Comparison of ENCODE assay signal across 8 cellular contexts in genomic region chr6:33313709-33314514, GRCh38. TPM values are rescaled to one million over a fixed set of nuclear protein-coding genes. Genes with fewer than 3 reads are reported as not detected.
DNase-seq lines count a peak whose midpoint lies in the region; ATAC-seq lines count a peak whose summit lies in the region.

Gene TAPBP, minus strand, starts transcription at chr6:33314078. Its CDS starts 37 bp downstream, at chr6:33314041.

- in situ Hi-C loops in HAP-1 (cut with MboI; ENCODE audit: low sequenced_read_pairs): no loop called here

- peaks cover 55% of the 10 kb centered on the region for H3K4me1 Mint-ChIP-seq in activated CD4-positive, alpha-beta T cell treated with anti-CD3 and anti-CD28 coated beads for 36 hours

- peak within 1 kb of the TSS; percentile 99 for H3K4me3 Mint-ChIP-seq in activated CD4-positive, alpha-beta T cell treated with anti-CD3 and anti-CD28 coated beads for 36 hours

- H3K9ac ChIP-seq in ES-I3 (ENCODE audit: low read depth, low read length): peak within 1 kb of the TSS; percentile 85

- CTCF ChIA-PET in activated CD4-positive, alpha-beta T cell treated with anti-CD3 and anti-CD28 coated beads for 36 hours (lab: Charles Lee): interaction anchor here (1.0 kb wide), 1 partner anchor 15 kb away, joined by 3 read pairs; the partner anchor contains the start of gene RGL2

- no peaks in the 10 kb centered on the region for H3K27me3 ChIP-seq in HAP-1 (ENCODE audit: low read depth)

- H3K9me3 Mint-ChIP-seq in activated CD4-positive, alpha-beta T cell treated with anti-CD3 and anti-CD28 coated beads for 36 hours (ENCODE audit: low read depth): no peaks in the 10 kb centered on the region

- ATAC-seq in activated CD4-positive, alpha-beta T cell treated with anti-CD3 and anti-CD28 coated beads for 36 hours: peak; percentile 48

- peaks cover 36% of the 10 kb centered on the region for H3K36me3 Mint-ChIP-seq in activated CD4-positive, alpha-beta T cell treated with anti-CD3 and anti-CD28 coated beads for 36 hours (ENCODE audit: low read depth)

- peak within 1 kb of the TSS; percentile 98 for H3K27ac Mint-ChIP-seq in activated CD4-positive, alpha-beta T cell treated with anti-CD3 and anti-CD28 coated beads for 36 hours

- H3K36me3 ChIP-seq in ES-I3 (ENCODE audit: insufficient read depth, low read length): no peaks in the 10 kb centered on the region
- H3K36me3 ChIP-seq in HAP-1 (replicated peaks): peaks cover 7% of the 10 kb centered on the region

- DNase-seq in HAP-1 (ENCODE audit: low spot score in 2 of 2) (peak; percentile 38 to 63), NCI-H2029 (lab: John Stamatoyannopoulos, UW) (peak; percentile 26), kidney tubule cell (ENCODE audit: low spot score) (peak; percentile 91), OCI-M2 (lab: John Stamatoyannopoulos, UW; ENCODE audit: unreplicated experiment) (no peak)
- DNase-seq in activated CD4-positive, alpha-beta T cell treated with anti-CD3 and anti-CD28 coated beads for 36 hours: peak; percentile 90
- peak; percentile 70 to 76 for DNase-seq in stimulated activated CD4-positive, alpha-beta T cell treated with anti-CD3 and anti-CD28 coated beads, Interleukin-15, amount 100 ng/mL, for 48 hours (ENCODE audit: low read depth in 2 of 2)

- intact Hi-C loops in activated CD4-positive, alpha-beta T cell treated with anti-CD3 and anti-CD28 coated beads for 36 hours (cut with DNase I, micrococcal nuclease): loop anchor here (1.0 to 10.0 kb wide), 11 partner anchors 25 to 921 kb away; partner anchors contain the start of genes KIFC1 (in 2 of the 2), CUTA (in 1 of the 2), HMGA1 (in 1 of the 2) and ITPR3 (in 1 of the 2)

- H3K27me3 Mint-ChIP-seq in activated CD4-positive, alpha-beta T cell treated with anti-CD3 and anti-CD28 coated beads for 36 hours: no peaks in the 10 kb centered on the region

- peak within 1 kb of the TSS; percentile 73 for H3K4me3 ChIP-seq in HAP-1

- H3K9me3 ChIP-seq in ES-I3 (ENCODE audit: control insufficient read depth, insufficient read depth, low read length): no peaks in the 10 kb centered on the region
- no peaks in the 10 kb centered on the region for H3K9me3 ChIP-seq in HAP-1

- peak within 1 kb of the TSS; percentile 90 for H3K27ac ChIP-seq in cingulate gyrus (ENCODE audit: low read depth, low read length)

- POLR2A ChIA-PET in activated CD4-positive, alpha-beta T cell treated with anti-CD3 and anti-CD28 coated beads for 36 hours (lab: Charles Lee): no interaction called here

- H3K4me1 ChIP-seq in ES-I3 (ENCODE audit: insufficient read depth, low read length): peaks cover 14% of the 10 kb centered on the region; the same call in 1 of the 2 replicates
- peaks cover 19% of the 10 kb centered on the region for H3K4me1 ChIP-seq in HAP-1

RNA-seq across cellular contexts. Expression of gene TAPBP, which starts in this region (rescaled TPM):
- total RNA-seq in activated CD4-positive, alpha-beta T cell treated with anti-CD3 and anti-CD28 coated beads for 36 hours: 100 to 1,000 TPM; 164 to 190 TPM
